8 cellular contexts compared by ENCODE assay signal in genomic region chr7:92446869-92447238, GRCh38. TPM values are rescaled to one million over a fixed set of nuclear protein-coding genes. Genes with fewer than 3 reads are reported as not detected.
DNase-seq lines count a peak whose midpoint lies in the region; ATAC-seq and TF ChIP-seq lines count a peak whose summit lies in the region.

No MANE protein-coding gene starts in this region.

- H3K9me3 ChIP-seq in HAP-1 (peaks cover 2% of the 10 kb centered on the region; the same call in 1 of the 2 replicates), WERI-Rb-1 (ENCODE audit: severe bottlenecking) (peaks cover 4% of the 10 kb centered on the region), skeletal muscle tissue (ENCODE audit: control insufficient read depth in 3 of 3, low read length in 3 of 3) (no peaks in the 10 kb centered on the region)

- intact Hi-C loops in left cardiac atrium (cut with DNase I) = loop anchor here in 1 of 2 donors (2.0 to 10.0 kb wide), 3 partner anchors 202 to 572 kb away; partner anchors contain the start of genes ANKIB1, KRIT1 and LRRD1

- H3K36me3 ChIP-seq in HAP-1 (replicated peaks) (peaks cover 28% of the 10 kb centered on the region), WERI-Rb-1 (peaks cover 36% of the 10 kb centered on the region), skeletal muscle tissue (ENCODE audit: control insufficient read depth in 3 of 3, insufficient read depth in 3 of 3, low read length in 3 of 3) (peaks cover 6 to 22% (median 20%) of the 10 kb centered on the region in 3 donors)

- H3K9ac ChIP-seq in skeletal muscle tissue (ENCODE audit: low read depth in 1 of 3, low read length in 3 of 3) = peak overlapping the region; percentile 66 to 95 (median 89)

- H3K4me1 ChIP-seq in HAP-1 (peaks cover 10% of the 10 kb centered on the region; the same call in 1 of the 2 replicates), skeletal muscle tissue (ENCODE audit: control insufficient read depth in 3 of 3, insufficient read depth in 3 of 3, low read length in 3 of 3) (peaks cover 3 to 6% (median 6%) of the 10 kb centered on the region in 3 donors)

- DNase-seq in HAP-1 (ENCODE audit: low spot score in 2 of 2) (no peak), WERI-Rb-1 (no peak), left cardiac atrium (peak; percentile 20), NCI-H1436 (lab: John Stamatoyannopoulos, UW) (no peak), mesenteric fat pad (ENCODE audit: low spot score) (no peak)

- ATAC-seq in left cardiac atrium (no peak), GM21367 (IDR thresholded peaks at IDR 0.05; ENCODE audit: unreplicated experiment) (no peak), HG03439 (IDR thresholded peaks at IDR 0.05; ENCODE audit: unreplicated experiment) (no peak)

- H3K27me3 ChIP-seq in HAP-1 (ENCODE audit: low read depth) (no peaks in the 10 kb centered on the region), WERI-Rb-1 (ENCODE audit: insufficient read depth, low read depth, severe bottlenecking) (no peaks in the 10 kb centered on the region), skeletal muscle tissue (ENCODE audit: control insufficient read depth in 3 of 3, insufficient read depth in 3 of 3, low read length in 3 of 3) (no peaks in the 10 kb centered on the region)

- H3K4me3 ChIP-seq in HAP-1 (peak overlapping the region; percentile 86), WERI-Rb-1 (ENCODE audit: low read depth, low read length) (no peak overlapping the region), skeletal muscle tissue (ENCODE audit: low read length in 3 of 3) (peak overlapping the region; percentile 14 to 89 (median 84))

- H3K27ac ChIP-seq in WERI-Rb-1 = peak overlapping the region; percentile 95
- H3K27ac ChIP-seq in skeletal muscle tissue (ENCODE audit: low read depth, low read length) = peak overlapping the region; percentile 87

- TF ChIP-seq CTCF in WERI-Rb-1 (IDR thresholded peaks at IDR 0.05; ENCODE audit: low read depth, low read length) = no peak

- in situ Hi-C loops in HAP-1 (cut with MboI; ENCODE audit: low sequenced_read_pairs) = loop anchor here (25.0 kb wide), 1 partner anchor 560 kb away; the partner anchor contains the start of gene MTERF1

RNA-seq across cellular contexts. Expression of gene GATAD1, which starts 0.4 kb away (rescaled TPM):
- total RNA-seq in left cardiac atrium (10 to 100 TPM; 16.1 to 18.2 TPM), skeletal muscle tissue (30.3 TPM), mesenteric fat pad (29.6 TPM)

RNA-seq across cellular contexts. Expression of gene ERVW-1, which starts 30.9 kb away (rescaled TPM):
- not detected for total RNA-seq in left cardiac atrium
- total RNA-seq in skeletal muscle tissue = not detected
- not detected for total RNA-seq in mesenteric fat pad
